13 cellular contexts compared by ENCODE assay signal in genomic region chr2:85606116-85606455, GRCh38. TPM values are rescaled to one million over a fixed set of nuclear protein-coding genes. Genes with fewer than 3 reads are reported as not detected.
DNase-seq lines count a peak whose midpoint lies in the region; ATAC-seq and TF ChIP-seq lines count a peak whose summit lies in the region.
"Had no signal": no experiment of that assay in that cellular context is flagged by ENCODE, and none has a peak within 500 bp of the region (broad histone marks: within the 10 kb centered on the region; RNA-seq: fewer than 3 reads in every experiment).

No MANE protein-coding gene starts in this region.

- intact Hi-C loops in esophagus muscularis mucosa (cut with DNase I): no loop called here

- peaks cover 56 to 89% (median 87%) of the 10 kb centered on the region in 4 donors for H3K4me1 ChIP-seq in esophagus muscularis mucosa
- H3K4me1 ChIP-seq in skeletal muscle tissue (ENCODE audit: control insufficient read depth in 3 of 3, insufficient read depth in 3 of 3, low read length in 3 of 3): peaks cover 76 to 83% (median 76%) of the 10 kb centered on the region in 3 donors
- H3K4me1 ChIP-seq in effector memory CD4-positive, alpha-beta T cell (ENCODE audit: control insufficient read depth, insufficient read depth, low read length, poor library complexity, severe bottlenecking): peaks cover 13% of the 10 kb centered on the region

- DNase-seq in NCI-H2227 (lab: John Stamatoyannopoulos, UW; ENCODE audit: unreplicated experiment): peak; percentile 55
- DNase-seq in NCI-H2227 treated with DMSO at 0.1 percent for 48 hours (lab: John Stamatoyannopoulos, UW): no peak
- DNase-seq in esophagus muscularis mucosa (ENCODE audit: extremely low spot score): no peak
- DNase-seq in effector memory CD4-positive, alpha-beta T cell: no peak
- no peak for DNase-seq in omental fat pad (ENCODE audit: low spot score)
- DNase-seq: 8988T; activated CD4-positive, alpha-beta T cell treated with anti-CD3 and anti-CD28 coated beads for 48 hours; activated effector memory CD4-positive, alpha-beta T cell treated with Interleukin-2 at 50 U/mL for 16 hours; NCI-H2107; occipital lobe; stimulated activated CD4-positive, alpha-beta T cell treated with anti-CD3 and anti-CD28 coated beads, Interleukin-4, amount 100 ng/mL, for 1 hour; stimulated activated naive CD8-positive, alpha-beta T cell treated with anti-CD3 and anti-CD28 coated beads, Interleukin-15, Interleukin-2, amounts not matched to agents 100 U/mL and 50 U/mL, for 24 hours had no signal

- no peaks in the 10 kb centered on the region for H3K27me3 ChIP-seq in esophagus muscularis mucosa
- no peaks in the 10 kb centered on the region for H3K27me3 ChIP-seq in skeletal muscle tissue (ENCODE audit: control insufficient read depth in 3 of 3, insufficient read depth in 3 of 3, low read length in 3 of 3)
- H3K27me3 ChIP-seq in effector memory CD4-positive, alpha-beta T cell (replicated peaks; ENCODE audit: control insufficient read depth, insufficient read depth, low read length, poor library complexity, severe bottlenecking): no peaks in the 10 kb centered on the region

- H3K9ac ChIP-seq in skeletal muscle tissue (ENCODE audit: low read depth in 1 of 3, low read length in 3 of 3): peak overlapping the region; percentile 26 to 59 (median 27)

- no peak for TF ChIP-seq POLR2A in esophagus muscularis mucosa (IDR thresholded peaks at IDR 0.05; ENCODE audit: low read depth)

- H3K9me3 ChIP-seq in esophagus muscularis mucosa (no peaks in the 10 kb centered on the region), skeletal muscle tissue (ENCODE audit: control insufficient read depth in 3 of 3, low read length in 3 of 3) (no peaks in the 10 kb centered on the region)
- H3K9me3 ChIP-seq in effector memory CD4-positive, alpha-beta T cell (ENCODE audit: control insufficient read depth, low read length): no peaks in the 10 kb centered on the region

- peaks cover 0 to 37% (median 17%) of the 10 kb centered on the region in 4 donors for H3K36me3 ChIP-seq in esophagus muscularis mucosa
- peaks cover 3 to 19% (median 16%) of the 10 kb centered on the region in 3 donors for H3K36me3 ChIP-seq in skeletal muscle tissue (ENCODE audit: control insufficient read depth in 3 of 3, insufficient read depth in 3 of 3, low read length in 3 of 3)
- H3K36me3 ChIP-seq in effector memory CD4-positive, alpha-beta T cell (ENCODE audit: control insufficient read depth, insufficient read depth, low read length): peaks cover 10% of the 10 kb centered on the region

- no peak for ATAC-seq in omental fat pad (ENCODE audit: low FRiP score)
- ATAC-seq: stimulated activated naive CD8-positive, alpha-beta T cell treated with anti-CD3 and anti-CD28 coated beads, Interleukin-15, Interleukin-2, amounts not matched to agents 100 U/mL and 50 U/mL, for 24 hours had no signal

- H3K4me3 ChIP-seq in esophagus muscularis mucosa (no peak overlapping the region), skeletal muscle tissue (ENCODE audit: low read length in 3 of 3) (peak overlapping the region; percentile 11 to 49 (median 22))
- H3K4me3 ChIP-seq in effector memory CD4-positive, alpha-beta T cell (ENCODE audit: insufficient read depth, low read depth, low read length, poor library complexity, severe bottlenecking): no peak overlapping the region

- no peak for TF ChIP-seq CTCF in esophagus muscularis mucosa (IDR thresholded peaks at IDR 0.05)
- no peak for TF ChIP-seq CTCF in omental fat pad (IDR thresholded peaks at IDR 0.05)

- peak overlapping the region; percentile 39 to 95 (median 75) for H3K27ac ChIP-seq in esophagus muscularis mucosa (replicated peaks in 1 of 4)
- H3K27ac ChIP-seq in skeletal muscle tissue (ENCODE audit: low read depth, low read length): peak overlapping the region; percentile 88
- no peak overlapping the region for H3K27ac ChIP-seq in effector memory CD4-positive, alpha-beta T cell (ENCODE audit: insufficient read depth, low read length, poor library complexity, severe bottlenecking)

- WGBS in esophagus muscularis mucosa: 85% methylated on average over 7 of the region's 7 CpGs

- TF ChIP-seq EP300 in esophagus muscularis mucosa (IDR thresholded peaks at IDR 0.05): no peak

RNA-seq across cellular contexts. Expression of gene TMEM150A, which starts 3.6 kb away (rescaled TPM):
- total RNA-seq in esophagus muscularis mucosa (10 to 100 TPM; 22.9 to 36.7 (median 27.5) TPM), skeletal muscle tissue (4.7 TPM), omental fat pad (10 to 100 TPM; 20.1 to 38.7 (median 25.5) TPM)

RNA-seq across cellular contexts. Expression of gene C2orf68, which starts 5.8 kb away (rescaled TPM):
- 10 to 100 TPM in 3 of 4 donors, 1 to 10 TPM in 1; 9.1 to 25.7 (median 16.7) TPM for total RNA-seq in esophagus muscularis mucosa
- total RNA-seq in skeletal muscle tissue: 31.8 TPM
- total RNA-seq in omental fat pad: 10 to 100 TPM in 3 of 4 donors, 1 to 10 TPM in 1; 7.9 to 19.5 (median 12.8) TPM

RNA-seq across cellular contexts. Expression of gene USP39, which starts 9.9 kb away (rescaled TPM):
- total RNA-seq in esophagus muscularis mucosa (10 to 100 TPM; 50.2 to 62.7 (median 60.6) TPM), skeletal muscle tissue (24.0 TPM), omental fat pad (10 to 100 TPM; 40.1 to 61.5 (median 49.0) TPM)

RNA-seq across cellular contexts. Expression of gene RNF181, which starts 10.5 kb away (rescaled TPM):
- 100 to 1,000 TPM; 133 to 142 (median 138) TPM for total RNA-seq in esophagus muscularis mucosa
- total RNA-seq in skeletal muscle tissue: 74.1 TPM
- 100 to 1,000 TPM in 3 of 4 donors, 10 to 100 TPM in 1; 94.7 to 216 (median 144) TPM for total RNA-seq in omental fat pad

RNA-seq across cellular contexts. Expression of gene VAMP5, which starts 21.9 kb away (rescaled TPM):
- total RNA-seq in esophagus muscularis mucosa (10 to 100 TPM; 35.6 to 50.7 (median 42.0) TPM), skeletal muscle tissue (17.7 TPM), omental fat pad (100 to 1,000 TPM in 1 of 4 donors, 10 to 100 TPM in 3; 51.4 to 116 (median 85.0) TPM)

Comparison
In these comparisons a context has a peak if more than half of its experiments do, and no peak if none do; other contexts are left out.
1. H3K4me3 ChIP-seq: peak in skeletal muscle tissue (3 of 3); none in esophagus muscularis mucosa (0 of 4) and effector memory CD4-positive, alpha-beta T cell (single experiment).